ENCODE assay signal across 8 cellular contexts in the genomic region with DNA sequence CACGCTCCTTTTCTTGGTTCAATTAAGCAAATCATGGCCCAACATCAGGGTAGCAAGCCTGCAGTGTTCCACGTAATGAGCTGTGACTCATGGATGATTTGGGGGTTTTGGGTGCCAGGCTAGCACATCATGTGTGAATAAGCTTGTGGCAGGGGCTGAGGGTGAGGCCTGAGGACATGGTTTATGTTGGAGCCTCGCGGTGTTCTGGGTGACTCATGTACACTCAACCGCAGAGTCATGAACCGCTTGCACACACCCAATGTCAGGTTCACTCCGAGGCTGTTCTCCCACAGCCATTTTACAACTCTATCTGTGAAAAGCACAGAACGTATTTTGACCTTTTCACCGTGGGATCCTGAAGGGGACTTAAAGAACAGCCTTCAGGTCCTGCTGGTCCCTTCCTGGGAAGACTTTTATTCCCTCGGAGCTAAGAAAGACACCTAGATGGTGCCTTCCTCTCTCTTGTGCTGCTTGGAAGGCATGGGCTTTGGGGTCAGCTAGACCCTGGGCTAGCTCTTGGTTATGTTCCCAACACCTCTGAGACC.
DNase-seq lines count a peak whose midpoint lies in the region; ATAC-seq, FAIRE-seq and TF ChIP-seq lines count a peak whose summit lies in the region.

No MANE protein-coding gene starts in this region.

- DNase-seq in CD14-positive monocyte (ENCODE audit: low spot score) (peak; percentile 98), MV-4-11 (lab: John Stamatoyannopoulos, UW) (peak; percentile 99), astrocyte (ENCODE audit: low read depth) (peak; percentile 99), non-pigmented ciliary epithelial cell (ENCODE audit: low read depth) (peak; percentile 96), hippocampal formation (lab: John Stamatoyannopoulos, UW) (no peak), NCI-H2107 (lab: John Stamatoyannopoulos, UW) (no peak)

- no peak for ATAC-seq in HG02970 (IDR thresholded peaks at IDR 0.05; ENCODE audit: low FRiP score, unreplicated experiment)
- no peak for ATAC-seq in GM21576 (IDR thresholded peaks at IDR 0.05; ENCODE audit: unreplicated experiment)

- peak; percentile 80 for FAIRE-seq in astrocyte (lab: Jason Lieb, UNC)

- H3K27ac ChIP-seq in astrocyte (ENCODE audit: low read depth, low read length), result peak overlapping the region; percentile 38

- peak overlapping the region; percentile 7 for H2AFZ ChIP-seq in astrocyte (ENCODE audit: low read depth, low read length)

- H3K9ac ChIP-seq in astrocyte (ENCODE audit: low read length), result peak overlapping the region; percentile 19

- peak overlapping the region; percentile 54 for H3K4me2 ChIP-seq in astrocyte (ENCODE audit: low read length)

- peak overlapping the region; percentile 16 for H3K4me3 ChIP-seq in astrocyte (ENCODE audit: insufficient read depth, low read depth, low read length)

- H4K20me1 ChIP-seq in astrocyte (ENCODE audit: insufficient read depth, low read length), result no peaks in the 10 kb centered on the region

- peaks cover 12% of the 10 kb centered on the region for H3K4me1 ChIP-seq in astrocyte (ENCODE audit: insufficient read depth, low read length)

- no peaks in the 10 kb centered on the region for H3K36me3 ChIP-seq in astrocyte (ENCODE audit: insufficient read depth, low read length)

- no peaks in the 10 kb centered on the region for H3K27me3 ChIP-seq in astrocyte (ENCODE audit: insufficient read depth, low read length)

- H3K27ac Mint-ChIP-seq in CD14-positive monocyte (peak overlapping the region; percentile 99 to 100 (median 99)), astrocyte (ENCODE audit: unreplicated experiment) (no peak overlapping the region)

- H3K4me1 Mint-ChIP-seq in CD14-positive monocyte, result peaks cover 56% of the 10 kb centered on the region
- no peaks in the 10 kb centered on the region for H3K4me1 Mint-ChIP-seq in astrocyte (ENCODE audit: low read depth, unreplicated experiment)

- H3K9me3 ChIP-seq in astrocyte (ENCODE audit: insufficient read depth, low read depth, low read length), result no peaks in the 10 kb centered on the region

- no peaks in the 10 kb centered on the region for H3K79me2 ChIP-seq in astrocyte (ENCODE audit: insufficient read depth, low read length)

- peaks cover 2 to 4% of the 10 kb centered on the region in 2 donors for H3K36me3 Mint-ChIP-seq in CD14-positive monocyte
- H3K36me3 Mint-ChIP-seq in astrocyte (ENCODE audit: low read depth, unreplicated experiment), result no peaks in the 10 kb centered on the region

- H3K4me3 Mint-ChIP-seq in CD14-positive monocyte (peak overlapping the region in 1 of 2 donors; percentile 48), astrocyte (ENCODE audit: unreplicated experiment) (no peak overlapping the region)

- peaks cover 0 to 3% (median 0%) of the 10 kb centered on the region in 7 donors for H3K9me3 Mint-ChIP-seq in CD14-positive monocyte
- H3K9me3 Mint-ChIP-seq in astrocyte (ENCODE audit: unreplicated experiment), result no peaks in the 10 kb centered on the region

- no peaks in the 10 kb centered on the region for H3K27me3 Mint-ChIP-seq in CD14-positive monocyte (ENCODE audit: low read depth in 3 of 3)
- H3K27me3 Mint-ChIP-seq in astrocyte (ENCODE audit: low read depth, unreplicated experiment), result no peaks in the 10 kb centered on the region

- TF ChIP-seq CTCF in CD14-positive monocyte (IDR thresholded peaks at IDR 0.05) (no peak), astrocyte (IDR thresholded peaks at IDR 0.05; ENCODE audit: insufficient read depth, low read depth, low read length) (no peak)

- intact Hi-C loops in CD14-positive monocyte (cut with micrococcal nuclease), result loop anchor here (2.0 to 10.0 kb wide), 6 partner anchors 23 to 139 kb away; a partner anchor contains a TSS

Comparison
In these comparisons a context has a peak if more than half of its experiments do, and no peak if none do; other contexts are left out.
1. DNase-seq: peak in CD14-positive monocyte (single experiment), MV-4-11 (single experiment), astrocyte (single experiment) and non-pigmented ciliary epithelial cell (single experiment); none in hippocampal formation (0 of 2) and NCI-H2107 (single experiment).